Comparison of ENCODE assay signal across 8 cellular contexts in genomic region chr7:74650055-74650454, GRCh38. TPM values are rescaled to one million over a fixed set of nuclear protein-coding genes. Genes with fewer than 3 reads are reported as not detected.
DNase-seq lines count a peak whose midpoint lies in the region; ATAC-seq and TF ChIP-seq lines count a peak whose summit lies in the region.
"Not testable (repeated sequence)": the region's sequence is repeated elsewhere in the genome, so short reads cannot be mapped to it uniquely, and the experiment has no call there.

No MANE protein-coding gene starts in this region.

- ATAC-seq in GM21717 (IDR thresholded peaks at IDR 0.05; ENCODE audit: unreplicated experiment) (peak; percentile 75), HG03565 (IDR thresholded peaks at IDR 0.05; ENCODE audit: unreplicated experiment) (peak; percentile 56)
- ATAC-seq in stimulated activated memory B cell treated with anti-CD40 and anti-IgM and Interleukin-4, amounts not matched to agents 10 μg/mL and 1 μg/mL and 100 μg/mL, for 72 hours = peak; percentile 97

- DNase-seq in T follicular helper cell (ENCODE audit: low read depth) (peak; percentile 35), fibroblast of pulmonary artery (ENCODE audit: low read depth) (peak; percentile 60)
- DNase-seq in activated T-helper 2 cell treated with anti-CD3 and anti-CD28 coated beads, Interferon-gamma antibody, Interleukin-2, Interleukin-4, amounts not matched to agents 10 μg/mL and 5 μg/mL and 100 μg/mL, durations not matched to agents 14 hours and 24 hours and 36 hours (ENCODE audit: low spot score) = peak; percentile 70
- not testable (repeated sequence) for DNase-seq in neural crest cell (ENCODE audit: low read depth, low spot score)

- H3K4me3 ChIP-seq in GM08714 (ENCODE audit: low read length) (peak overlapping the region; percentile 57; the same call in 1 of the 2 replicates), fibroblast of pulmonary artery (replicated peaks; ENCODE audit: low read depth, low read length) (peak overlapping the region; percentile 43)

- peaks cover 14% of the 10 kb centered on the region for H3K36me3 Mint-ChIP-seq in activated T-helper 2 cell treated with anti-CD3 and anti-CD28 coated beads, Interferon-gamma antibody, Interleukin-2, Interleukin-4, amounts not matched to agents 10 μg/mL and 5 μg/mL and 100 μg/mL, durations not matched to agents 14 hours and 24 hours and 36 hours (ENCODE audit: low read depth)
- not testable (repeated sequence) for H3K36me3 Mint-ChIP-seq in neural crest cell (ENCODE audit: low read depth); stimulated activated memory B cell treated with anti-CD40 and anti-IgM and Interleukin-4, amounts not matched to agents 10 μg/mL and 1 μg/mL and 100 μg/mL, for 72 hours

- not testable (repeated sequence) for TF ChIP-seq CTCF in fibroblast of pulmonary artery (IDR thresholded peaks at IDR 0.05; ENCODE audit: low read length, missing control alignments); neural crest cell (conservative IDR thresholded peaks at IDR 0.05)

- not testable (repeated sequence) for H3K9me3 Mint-ChIP-seq in activated T-helper 2 cell treated with anti-CD3 and anti-CD28 coated beads, Interferon-gamma antibody, Interleukin-2, Interleukin-4, amounts not matched to agents 10 μg/mL and 5 μg/mL and 100 μg/mL, durations not matched to agents 14 hours and 24 hours and 36 hours; neural crest cell; stimulated activated memory B cell treated with anti-CD40 and anti-IgM and Interleukin-4, amounts not matched to agents 10 μg/mL and 1 μg/mL and 100 μg/mL, for 72 hours

- not testable (repeated sequence) for H3K27me3 Mint-ChIP-seq in activated T-helper 2 cell treated with anti-CD3 and anti-CD28 coated beads, Interferon-gamma antibody, Interleukin-2, Interleukin-4, amounts not matched to agents 10 μg/mL and 5 μg/mL and 100 μg/mL, durations not matched to agents 14 hours and 24 hours and 36 hours (ENCODE audit: low read depth); neural crest cell (ENCODE audit: low read depth); stimulated activated memory B cell treated with anti-CD40 and anti-IgM and Interleukin-4, amounts not matched to agents 10 μg/mL and 1 μg/mL and 100 μg/mL, for 72 hours

- H3K4me1 Mint-ChIP-seq in activated T-helper 2 cell treated with anti-CD3 and anti-CD28 coated beads, Interferon-gamma antibody, Interleukin-2, Interleukin-4, amounts not matched to agents 10 μg/mL and 5 μg/mL and 100 μg/mL, durations not matched to agents 14 hours and 24 hours and 36 hours (ENCODE audit: low read depth) = peaks cover 34% of the 10 kb centered on the region
- peaks cover 15% of the 10 kb centered on the region for H3K4me1 Mint-ChIP-seq in neural crest cell
- H3K4me1 Mint-ChIP-seq in stimulated activated memory B cell treated with anti-CD40 and anti-IgM and Interleukin-4, amounts not matched to agents 10 μg/mL and 1 μg/mL and 100 μg/mL, for 72 hours = peaks cover 30% of the 10 kb centered on the region

- peak overlapping the region; percentile 98 for H3K27ac Mint-ChIP-seq in activated T-helper 2 cell treated with anti-CD3 and anti-CD28 coated beads, Interferon-gamma antibody, Interleukin-2, Interleukin-4, amounts not matched to agents 10 μg/mL and 5 μg/mL and 100 μg/mL, durations not matched to agents 14 hours and 24 hours and 36 hours
- H3K27ac Mint-ChIP-seq in neural crest cell (ENCODE audit: unreplicated experiment) = not testable (repeated sequence)
- peak overlapping the region; percentile 92 for H3K27ac Mint-ChIP-seq in stimulated activated memory B cell treated with anti-CD40 and anti-IgM and Interleukin-4, amounts not matched to agents 10 μg/mL and 1 μg/mL and 100 μg/mL, for 72 hours

- H3K4me3 Mint-ChIP-seq in activated T-helper 2 cell treated with anti-CD3 and anti-CD28 coated beads, Interferon-gamma antibody, Interleukin-2, Interleukin-4, amounts not matched to agents 10 μg/mL and 5 μg/mL and 100 μg/mL, durations not matched to agents 14 hours and 24 hours and 36 hours (ENCODE audit: low read depth) = peak overlapping the region; percentile 92
- peak overlapping the region; percentile 66 for H3K4me3 Mint-ChIP-seq in neural crest cell
- peak overlapping the region; percentile 80 for H3K4me3 Mint-ChIP-seq in stimulated activated memory B cell treated with anti-CD40 and anti-IgM and Interleukin-4, amounts not matched to agents 10 μg/mL and 1 μg/mL and 100 μg/mL, for 72 hours

- intact Hi-C loops in activated T-helper 2 cell treated with anti-CD3 and anti-CD28 coated beads, Interferon-gamma antibody, Interleukin-2, Interleukin-4, amounts not matched to agents 10 μg/mL and 5 μg/mL and 100 μg/mL, durations not matched to agents 14 hours and 24 hours and 36 hours (cut with micrococcal nuclease) = loop anchor here (5.0 kb wide), 1 partner anchor 43 kb away; no protein-coding TSS in a partner anchor

RNA-seq across cellular contexts. Expression of gene GTF2I, which starts 7.5 kb away (rescaled TPM):
- 186 and 188 TPM in 2 replicates for total RNA-seq in activated T-helper 2 cell treated with anti-CD3 and anti-CD28 coated beads, Interferon-gamma antibody, Interleukin-2, Interleukin-4, amounts not matched to agents 10 μg/mL and 5 μg/mL and 100 μg/mL, durations not matched to agents 14 hours and 24 hours and 36 hours
- total RNA-seq in neural crest cell = 381 and 396 TPM in 2 replicates
